Comparison of ENCODE assay signal across 28 cellular contexts in the genomic region with DNA sequence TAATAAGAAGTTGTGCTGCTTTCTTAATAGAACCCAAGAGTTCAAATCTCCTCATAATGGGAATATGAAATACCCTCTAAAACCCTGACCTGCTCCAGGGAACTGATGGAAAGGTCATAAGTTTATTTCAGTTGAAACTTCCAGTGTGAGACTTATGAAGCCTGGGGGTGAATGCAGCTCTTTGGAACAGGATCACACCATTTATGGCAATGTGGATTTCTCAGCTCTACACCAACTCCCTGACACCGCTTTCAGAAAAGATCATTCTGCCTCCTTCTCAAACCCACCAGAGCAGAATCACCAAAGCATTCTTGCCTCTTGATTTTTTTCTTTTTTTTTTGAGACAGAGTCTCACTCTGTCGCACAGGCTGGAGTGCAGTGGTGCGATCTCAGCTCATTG.
"Had no signal": no experiment of that assay in that cellular context is flagged by ENCODE, and none has a peak within 500 bp of the region (broad histone marks: within the 10 kb centered on the region; RNA-seq: fewer than 3 reads in every experiment).

No MANE protein-coding gene starts in this region.

- H3K9me3 Mint-ChIP-seq: naive thymus-derived CD4-positive, alpha-beta T cell; natural killer cell; nephron; stimulated activated effector memory CD8-positive, alpha-beta T cell treated with anti-CD3 and anti-CD28 coated beads, Interleukin-12 subunit alpha, Interleukin-12 subunit beta, amount 100 ng/mL, for 72 hours; stimulated activated naive B cell treated with anti-CD40 and anti-IgM and Interleukin-4, amounts not matched to agents 10 μg/mL and 1 μg/mL and 100 μg/mL, for 72 hours; stimulated activated naive CD8-positive, alpha-beta T cell treated with anti-CD3 and anti-CD28 coated beads, Interleukin-15, Interleukin-2, amounts not matched to agents 100 ng/mL and 50 ng/mL, for 24 hours had no signal

- H3K27ac ChIP-seq: neutrophil, ovary, parathyroid adenoma, psoas muscle, right lobe of liver, stomach, thoracic aorta, thyroid gland, tibial nerve, upper lobe of right lung, vagina had no signal

- H3K36me3 Mint-ChIP-seq: natural killer cell had no signal

- H3K9me3 ChIP-seq: neutrophil, ovary, psoas muscle, right lobe of liver, sigmoid colon, stomach, thoracic aorta, thyroid gland, tibial nerve, upper lobe of right lung, vagina had no signal

- H3K4me3 Mint-ChIP-seq: naive thymus-derived CD4-positive, alpha-beta T cell; natural killer cell; nephron; stimulated activated effector memory CD8-positive, alpha-beta T cell treated with anti-CD3 and anti-CD28 coated beads, Interleukin-12 subunit alpha, Interleukin-12 subunit beta, amount 100 ng/mL, for 72 hours; stimulated activated naive B cell treated with anti-CD40 and anti-IgM and Interleukin-4, amounts not matched to agents 10 μg/mL and 1 μg/mL and 100 μg/mL, for 72 hours; stimulated activated naive CD8-positive, alpha-beta T cell treated with anti-CD3 and anti-CD28 coated beads, Interleukin-15, Interleukin-2, amounts not matched to agents 100 ng/mL and 50 ng/mL, for 24 hours had no signal

- H3K36me3 ChIP-seq: ovary, right lobe of liver, thoracic aorta, thyroid gland, upper lobe of right lung, vagina had no signal

- H3K27ac Mint-ChIP-seq: naive thymus-derived CD4-positive, alpha-beta T cell; nephron; progenitor cell of endocrine pancreas; stimulated activated effector memory CD8-positive, alpha-beta T cell treated with anti-CD3 and anti-CD28 coated beads, Interleukin-12 subunit alpha, Interleukin-12 subunit beta, amount 100 ng/mL, for 72 hours; stimulated activated naive B cell treated with anti-CD40 and anti-IgM and Interleukin-4, amounts not matched to agents 10 μg/mL and 1 μg/mL and 100 μg/mL, for 72 hours; stimulated activated naive CD8-positive, alpha-beta T cell treated with anti-CD3 and anti-CD28 coated beads, Interleukin-15, Interleukin-2, amounts not matched to agents 100 ng/mL and 50 ng/mL, for 24 hours had no signal

- H3K27me3 Mint-ChIP-seq: naive thymus-derived CD4-positive, alpha-beta T cell; progenitor cell of endocrine pancreas; stimulated activated naive B cell treated with anti-CD40 and anti-IgM and Interleukin-4, amounts not matched to agents 10 μg/mL and 1 μg/mL and 100 μg/mL, for 72 hours; stimulated activated naive CD8-positive, alpha-beta T cell treated with anti-CD3 and anti-CD28 coated beads, Interleukin-15, Interleukin-2, amounts not matched to agents 100 ng/mL and 50 ng/mL, for 24 hours had no signal

- H3K4me1 ChIP-seq: parathyroid adenoma, right lobe of liver, sigmoid colon, thyroid gland, tibial nerve, upper lobe of right lung, vagina had no signal

- H3K4me3 ChIP-seq: ovary, psoas muscle, right lobe of liver, sigmoid colon, stomach, thoracic aorta, thyroid gland, tibial nerve, upper lobe of right lung, vagina had no signal

- H3K27me3 ChIP-seq: neutrophil, ovary, right lobe of liver, sigmoid colon, stomach, thyroid gland, tibial nerve, upper lobe of right lung, vagina had no signal

- DNase-seq: naive thymus-derived CD4-positive, alpha-beta T cell; natural killer cell; ovary; posterior cingulate gyrus; psoas muscle; right cardiac atrium; right lobe of liver; sigmoid colon; small intestine; stimulated activated CD4-positive, alpha-beta T cell treated with anti-CD3 and anti-CD28 coated beads, Interleukin-15, amount 100 ng/mL, for 24 hours; stimulated activated CD4-positive, alpha-beta T cell treated with anti-CD3 and anti-CD28 coated beads, Interleukin-2, amount 100 ng/mL, for 24 hours; stimulated activated CD4-positive, alpha-beta T cell treated with anti-CD3 and anti-CD28 coated beads, Interleukin-2, amount 100 ng/mL, for 48 hours; stimulated activated CD4-positive, alpha-beta T cell treated with anti-CD3 and anti-CD28 coated beads, Interleukin-4, amount 100 ng/mL, for 24 hours; stimulated activated naive B cell treated with anti-CD40 and anti-IgM and Interleukin-4, amounts not matched to agents 10 μg/mL and 1 μg/mL and 100 μg/mL, for 72 hours; stimulated activated naive CD4-positive, alpha-beta T cell treated with Interleukin-2 at 50 U/mL for 16 hours; stomach; thyroid gland; trophoblast cell; upper lobe of right lung had no signal

- H3K4me1 Mint-ChIP-seq: nephron; stimulated activated naive B cell treated with anti-CD40 and anti-IgM and Interleukin-4, amounts not matched to agents 10 μg/mL and 1 μg/mL and 100 μg/mL, for 72 hours had no signal

- ATAC-seq: naive thymus-derived CD4-positive, alpha-beta T cell; natural killer cell; psoas muscle; right cardiac atrium; right lobe of liver; stimulated activated effector memory CD8-positive, alpha-beta T cell treated with anti-CD3 and anti-CD28 coated beads, Interleukin-12 subunit alpha, Interleukin-12 subunit beta, amount 100 ng/mL, for 72 hours; stimulated activated naive B cell treated with anti-CD40 and anti-IgM and Interleukin-4, amounts not matched to agents 10 μg/mL and 1 μg/mL and 100 μg/mL, for 72 hours; upper lobe of right lung had no signal
